In genomic region chr2:145813481-145813880, GRCh38 we compare ENCODE assay signal across 15 cellular contexts.
"Had no signal": no experiment of that assay in that cellular context is flagged by ENCODE, and none has a peak within 500 bp of the region (broad histone marks: within the 10 kb centered on the region; RNA-seq: fewer than 3 reads in every experiment).

No MANE protein-coding gene starts in this region.

- H3K27me3 Mint-ChIP-seq: activated CD8-positive, alpha-beta T cell treated with anti-CD3 and anti-CD28 coated beads for 36 hours; central memory CD8-positive, alpha-beta T cell; dendritic cell treated with granulocyte-macrophage colony-stimulating factor and Interleukin-4, amounts not matched to agents 40 ng/mL and 50 ng/mL, for 4 days had no signal

- H3K4me3 ChIP-seq: right atrium auricular region, transverse colon had no signal

- H3K9me3 Mint-ChIP-seq: activated CD8-positive, alpha-beta T cell treated with anti-CD3 and anti-CD28 coated beads for 36 hours; activated naive CD8-positive, alpha-beta T cell treated with anti-CD3 and anti-CD28 coated beads, Interleukin-2, amount 10 ng/mL, durations not matched to agents 7 days and 5 days; activated T-cell treated with anti-CD3 and anti-CD28 coated beads, Interleukin-2, amount 50 U/mL, for 72 hours; dendritic cell treated with granulocyte-macrophage colony-stimulating factor and Interleukin-4, amounts not matched to agents 40 ng/mL and 50 ng/mL, for 4 days; endodermal cell had no signal

- H3K27ac Mint-ChIP-seq: activated CD8-positive, alpha-beta T cell treated with anti-CD3 and anti-CD28 coated beads for 36 hours; activated naive CD8-positive, alpha-beta T cell treated with anti-CD3 and anti-CD28 coated beads, Interleukin-2, amount 10 ng/mL, durations not matched to agents 7 days and 5 days; activated T-cell treated with anti-CD3 and anti-CD28 coated beads, Interleukin-2, amount 50 U/mL, for 72 hours; dendritic cell treated with granulocyte-macrophage colony-stimulating factor and Interleukin-4, amounts not matched to agents 40 ng/mL and 50 ng/mL, for 4 days; endodermal cell had no signal

- H3K27me3 ChIP-seq: right atrium auricular region, transverse colon had no signal

- ATAC-seq: activated CD8-positive, alpha-beta T cell treated with anti-CD3 and anti-CD28 coated beads for 36 hours; activated T-cell treated with anti-CD3 and anti-CD28 coated beads, Interleukin-2, amount 50 U/mL, for 72 hours had no signal

- H3K9me3 ChIP-seq: right atrium auricular region, transverse colon had no signal

- H3K4me1 ChIP-seq: right atrium auricular region, transverse colon had no signal

- H3K4me3 Mint-ChIP-seq: activated CD8-positive, alpha-beta T cell treated with anti-CD3 and anti-CD28 coated beads for 36 hours; activated naive CD8-positive, alpha-beta T cell treated with anti-CD3 and anti-CD28 coated beads, Interleukin-2, amount 10 ng/mL, durations not matched to agents 7 days and 5 days; activated T-cell treated with anti-CD3 and anti-CD28 coated beads, Interleukin-2, amount 50 U/mL, for 72 hours; central memory CD8-positive, alpha-beta T cell; dendritic cell treated with granulocyte-macrophage colony-stimulating factor and Interleukin-4, amounts not matched to agents 40 ng/mL and 50 ng/mL, for 4 days; endodermal cell; neural crest cell had no signal

- DNase-seq: activated CD8-positive, alpha-beta memory T cell treated with anti-CD3 and anti-CD28 coated beads, Interleukin-2, amount 50 U/mL, for 4 hours; activated CD8-positive, alpha-beta T cell treated with anti-CD3 and anti-CD28 coated beads for 36 hours; activated naive CD8-positive, alpha-beta T cell treated with anti-CD3 and anti-CD28 coated beads, Interleukin-2, amount 10 ng/mL, durations not matched to agents 7 days and 5 days; activated T-cell treated with anti-CD3 and anti-CD28 coated beads, Interleukin-2, amount 50 U/mL, for 72 hours; endodermal cell; hippocampal formation; mammary epithelial cell; stimulated activated CD4-positive, alpha-beta T cell treated with anti-CD3 and anti-CD28 coated beads, Interleukin-1b, Interleukin-23, amount 100 ng/mL, for 48 hours; stimulated activated naive CD4-positive, alpha-beta T cell; substantia nigra; transverse colon had no signal

- H3K4me1 Mint-ChIP-seq: activated naive CD8-positive, alpha-beta T cell treated with anti-CD3 and anti-CD28 coated beads, Interleukin-2, amount 10 ng/mL, durations not matched to agents 7 days and 5 days; central memory CD8-positive, alpha-beta T cell had no signal

- H3K36me3 ChIP-seq: right atrium auricular region, transverse colon had no signal

- H3K27ac ChIP-seq: right atrium auricular region, transverse colon had no signal

- H3K36me3 Mint-ChIP-seq: activated naive CD8-positive, alpha-beta T cell treated with anti-CD3 and anti-CD28 coated beads, Interleukin-2, amount 10 ng/mL, durations not matched to agents 7 days and 5 days had no signal
